In the genomic region with DNA sequence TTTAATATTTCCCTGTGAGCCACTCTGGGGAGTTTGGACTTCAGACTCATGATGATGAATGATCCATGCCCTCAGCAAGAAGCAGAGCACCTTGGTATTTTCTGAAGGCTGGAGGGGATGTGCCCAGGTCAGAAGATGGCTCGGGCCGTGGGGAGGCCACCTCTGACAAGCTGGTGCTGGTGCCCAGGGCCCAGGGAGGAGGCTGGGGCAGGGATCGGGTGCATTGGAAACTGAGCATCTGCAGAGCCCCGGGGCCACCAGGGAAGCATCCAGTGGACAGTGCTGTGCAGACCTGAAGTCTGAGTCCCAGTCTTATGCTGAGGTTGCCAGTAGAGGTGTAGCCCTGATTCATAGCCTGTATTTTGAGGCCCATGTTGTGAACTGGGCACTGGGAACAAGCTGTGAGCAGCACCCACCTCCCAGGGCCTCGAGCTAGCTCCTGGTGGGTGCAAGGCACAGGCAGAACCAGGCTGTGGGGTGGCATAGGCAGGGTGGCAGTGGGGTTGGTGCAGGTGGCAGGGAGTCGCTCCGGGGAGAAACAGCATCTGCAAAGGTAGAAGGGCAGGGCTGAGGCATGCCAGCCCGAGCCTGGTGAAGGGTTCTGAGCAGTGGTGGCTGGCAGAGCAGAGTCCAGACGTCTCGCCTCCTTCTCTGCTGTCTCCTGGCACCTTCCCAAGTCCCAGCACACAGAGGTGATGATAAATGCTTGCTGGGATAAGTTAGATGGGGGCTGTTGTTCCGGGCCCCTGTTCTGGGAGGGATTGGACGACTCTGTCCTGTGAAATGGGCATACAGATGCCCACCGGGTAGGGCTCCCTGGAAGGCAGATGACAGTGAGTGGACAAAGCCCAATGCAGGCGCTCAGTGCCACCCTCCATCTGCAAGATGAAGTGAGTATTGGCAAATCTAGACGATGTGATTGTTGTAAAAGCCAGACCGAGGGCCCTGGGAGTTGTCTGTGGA, we compare ENCODE assay signal across 1 cellular context.
A peak's percentile ranks its signal among the peaks of the same experiment; 100 is the strongest.
TF ChIP-seq lines count a peak whose summit lies in the region.

No MANE protein-coding gene starts in this region.

TF ChIP-seq in K562, 482 proteins besides CTCF, POLR2A, EP300 and RAD21:
- TF ChIP-seq TCF7 (IDR thresholded peaks at IDR 0.05; ENCODE audit: borderline replicate concordance), result no peak
- peak; percentile 37; the same call in 1 of the 2 replicates for TF ChIP-seq NFIC (IDR thresholded peaks at IDR 0.05)
TF ChIP-seq in K562: peak in this region for 1.
